ENCODE assay signal across 25 cellular contexts in genomic region chr11:102653744-102654291, GRCh38. TPM values are rescaled to one million over a fixed set of nuclear protein-coding genes. Genes with fewer than 3 reads are reported as not detected.
DNase-seq lines count a peak whose midpoint lies in the region; ATAC-seq and TF ChIP-seq lines count a peak whose summit lies in the region.
"Had no signal": no experiment of that assay in that cellular context is flagged by ENCODE, and none has a peak within 500 bp of the region (broad histone marks: within the 10 kb centered on the region; RNA-seq: fewer than 3 reads in every experiment).

No MANE protein-coding gene starts in this region.

- no peak for ATAC-seq in SK-N-SH treated with all-trans-retinoic acid at 6 μM for 48 hours
- peak; percentile 60 for ATAC-seq in foreskin keratinocyte
- ATAC-seq: Right ventricle myocardium inferior, T-cell had no signal

- intact Hi-C loops in ascending aorta (cut with DNase I) = no loop called here

- no peak overlapping the region for H2AFZ ChIP-seq in SK-N-SH (ENCODE audit: low read depth)

- no peaks in the 10 kb centered on the region for H3F3A ChIP-seq in SK-N-SH (replicated peaks; ENCODE audit: insufficient read depth)

- no peak overlapping the region for H3K27ac ChIP-seq in SK-N-SH (ENCODE audit: low read depth in 2 of 2, low read length in 1 of 2)
- H3K27ac ChIP-seq in foreskin keratinocyte = no peak overlapping the region
- H3K27ac ChIP-seq in ascending aorta = no peak overlapping the region
- H3K27ac ChIP-seq: neutrophil, tibial artery had no signal

- no peaks in the 10 kb centered on the region for H3K79me2 ChIP-seq in SK-N-SH (ENCODE audit: insufficient read depth)

- 15% methylated on average over 15 of the region's 16 CpGs for WGBS in SK-N-SH (ENCODE audit: low lambda C conversion rate)

- H3K27me3 ChIP-seq in SK-N-SH (ENCODE audit: insufficient read depth) = no peaks in the 10 kb centered on the region
- peaks cover 34% of the 10 kb centered on the region for H3K27me3 ChIP-seq in foreskin keratinocyte
- H3K27me3 ChIP-seq in ascending aorta = no peaks in the 10 kb centered on the region
- H3K27me3 ChIP-seq: tibial artery had no signal

- no peak overlapping the region for H3K4me2 ChIP-seq in SK-N-SH

- no peak overlapping the region for H3K9ac ChIP-seq in SK-N-SH

- TF ChIP-seq CTCF in SK-N-SH (IDR thresholded peaks at IDR 0.05) (no peak), foreskin keratinocyte (conservative IDR thresholded peaks at IDR 0.05) (no peak), ascending aorta (IDR thresholded peaks at IDR 0.05) (no peak)

- H3K4me3 ChIP-seq in SK-N-SH (ENCODE audit: low read depth in 2 of 2, low read length in 1 of 2) = no peak overlapping the region
- H3K4me3 ChIP-seq in ascending aorta = no peak overlapping the region
- H3K4me3 ChIP-seq: tibial artery had no signal

- TF ChIP-seq EP300 in SK-N-SH (IDR thresholded peaks at IDR 0.05; ENCODE audit: borderline replicate concordance in 1 of 2, low read depth in 1 of 2, low read length in 1 of 2) = no peak

- no peaks in the 10 kb centered on the region for H4K20me1 ChIP-seq in SK-N-SH (ENCODE audit: insufficient read depth)

- H3K4me1 ChIP-seq in SK-N-SH (ENCODE audit: control insufficient read depth in 1 of 2, insufficient read depth in 2 of 2, low read depth in 1 of 2, low read length in 1 of 2) = no peaks in the 10 kb centered on the region
- no peaks in the 10 kb centered on the region for H3K4me1 ChIP-seq in foreskin keratinocyte
- no peaks in the 10 kb centered on the region for H3K4me1 ChIP-seq in ascending aorta
- H3K4me1 ChIP-seq: tibial artery had no signal

- POLR2A ChIA-PET in SK-N-SH (lab: Yijun Ruan, JAX) (no interaction called here), HEK293T (lab: Yijun Ruan, JAX) (no interaction called here)

- TF ChIP-seq RAD21 in SK-N-SH (IDR thresholded peaks at IDR 0.05; ENCODE audit: low read length) = no peak

- DNase-seq in SK-N-SH (no peak), HEK293T (ENCODE audit: extremely low spot score) (no peak), amniotic epithelial cell (ENCODE audit: low read depth) (peak; percentile 8), foreskin keratinocyte (peak in 1 of 2 donors; percentile 11), DMS 273 treated with DMSO at 0.1 percent for 48 hours (lab: John Stamatoyannopoulos, UW) (no peak), NCI-H1694 treated with DMSO at 0.1 percent for 48 hours (lab: John Stamatoyannopoulos, UW) (no peak), ascending aorta (ENCODE audit: low spot score in 2 of 2) (no peak)
- DNase-seq: 8988T; Calu3; NCI-H2029 treated with DMSO at 0.1 percent for 48 hours; NCI-H446 treated with DMSO at 0.1 percent for 48 hours; retina; stimulated activated naive CD4-positive, alpha-beta T cell; T-cell; tibial artery had no signal

- CTCF ChIA-PET in SK-N-SH (lab: Yijun Ruan, JAX) (interaction anchor here (2.1 kb wide), 1 partner anchor 12 kb away, joined by 9 read pairs; no protein-coding TSS in a partner anchor), HEK293T (lab: Yijun Ruan, JAX) (no interaction called here)

- no peaks in the 10 kb centered on the region for H3K9me2 ChIP-seq in SK-N-SH

- H3K36me3 ChIP-seq in SK-N-SH (replicated peaks in 1 of 2; ENCODE audit: control insufficient read depth in 1 of 2, insufficient read depth in 2 of 2, low read length in 1 of 2) (no peaks in the 10 kb centered on the region), ascending aorta (no peaks in the 10 kb centered on the region)
- H3K36me3 ChIP-seq: neutrophil, tibial artery had no signal

- H3K9me3 ChIP-seq in SK-N-SH (0 out of 2 replicates have a peak, but pooled peaks cover 4% of the 10 kb centered on the region), ascending aorta (no peaks in the 10 kb centered on the region)
- H3K9me3 ChIP-seq: neutrophil, tibial artery had no signal

TF ChIP-seq in SK-N-SH, 30 proteins besides CTCF, POLR2A, EP300 and RAD21:
- TF ChIP-seq EZH2phosphoT487 (IDR thresholded peaks at IDR 0.05; ENCODE audit: borderline replicate concordance, low read depth) (no peak), PBX3 (IDR thresholded peaks at IDR 0.05) (peak; percentile 38; the same call in 1 of the 2 replicates)

TF ChIP-seq in SK-N-SH treated with all-trans-retinoic acid at 6 μM for 48 hours, 23 proteins besides CTCF, POLR2A, EP300 and RAD21 (continues in another document):
- TF ChIP-seq PPARA (CRISPR knock-in tag; IDR thresholded peaks at IDR 0.05; ENCODE audit: borderline replicate concordance) = no peak
- no peak for TF ChIP-seq BACH2 (CRISPR knock-in tag; IDR thresholded peaks at IDR 0.05; ENCODE audit: borderline replicate concordance)
- no peak for TF ChIP-seq SNAI2 (CRISPR knock-in tag; IDR thresholded peaks at IDR 0.05)
- no peak for TF ChIP-seq TSHZ2 (CRISPR knock-in tag; IDR thresholded peaks at IDR 0.05)
- no peak for TF ChIP-seq ZNF565 (CRISPR knock-in tag; conservative IDR thresholded peaks at IDR 0.05; ENCODE audit: low read depth)
- TF ChIP-seq CSDC2 (CRISPR knock-in tag; IDR thresholded peaks at IDR 0.05) = no peak
- no peak for TF ChIP-seq TOX (CRISPR knock-in tag; IDR thresholded peaks at IDR 0.05; ENCODE audit: borderline replicate concordance)

TF ChIP-seq in HEK293T, 16 proteins besides CTCF, POLR2A, EP300 and RAD21:
- peak; percentile 93 for TF ChIP-seq PKNOX1 (IDR thresholded peaks at IDR 0.05)
- TF ChIP-seq ZNF384 (IDR thresholded peaks at IDR 0.05) = no peak
- TF ChIP-seq LEF1 (IDR thresholded peaks at IDR 0.05; ENCODE audit: borderline replicate concordance) = 0 out of 2 replicates have a peak, but pooled peaks have one; percentile 18
- TF ChIP-seq SUZ12 (IDR thresholded peaks at IDR 0.05) = no peak
- no peak for TF ChIP-seq TARDBP (IDR thresholded peaks at IDR 0.05)
- no peak for TF ChIP-seq CTBP1 (IDR thresholded peaks at IDR 0.05; ENCODE audit: borderline replicate concordance)
- no peak for TF ChIP-seq SP1 (IDR thresholded peaks at IDR 0.05)
- TF ChIP-seq FOXM1 (IDR thresholded peaks at IDR 0.05; ENCODE audit: borderline replicate concordance) = no peak
- TF ChIP-seq FOXA1 (IDR thresholded peaks at IDR 0.05) = no peak
- TF ChIP-seq NFRKB (IDR thresholded peaks at IDR 0.05) = no peak
- no peak for TF ChIP-seq ARNT (IDR thresholded peaks at IDR 0.05)
- peak; percentile 61; the same call in 1 of the 2 replicates for TF ChIP-seq L3MBTL2 (conservative IDR thresholded peaks at IDR 0.05)
- TF ChIP-seq FOXK2 (IDR thresholded peaks at IDR 0.05) = no peak

RNA-seq across cellular contexts. Expression of gene MMP20, which starts 28.7 kb away (rescaled TPM):
- polyA plus RNA-seq in SK-N-SH (2012; rRNA removed) = not detected in 2 replicates
- polyA plus RNA-seq in SK-N-SH (2012; cell fraction: cytosol; rRNA removed) = not detected in 2 replicates
- not detected in 2 replicates for polyA plus RNA-seq in SK-N-SH (2012; cell fraction: nucleus; rRNA removed)
- total RNA-seq in foreskin keratinocyte = not detected in 2 replicates
- not detected in 2 replicates for polyA plus RNA-seq in foreskin keratinocyte
- not detected for total RNA-seq in ascending aorta
- total RNA-seq: activated CD8-positive, alpha-beta memory T cell treated with anti-CD3 and anti-CD28 coated beads for 36 hours; activated T-helper 2 cell treated with anti-CD3 and anti-CD28 coated beads, Interferon-gamma antibody, Interleukin-2, Interleukin-4, amounts not matched to agents 10 μg/mL and 5 μg/mL and 100 μg/mL, durations not matched to agents 14 hours and 24 hours and 36 hours; Calu3; cerebellum; G401; Right ventricle myocardium inferior; T-cell had no signal
- polyA plus RNA-seq: adipose tissue, BJ had no signal

RNA-seq across cellular contexts. Expression of gene MMP27, which starts 51.8 kb away (rescaled TPM):
- polyA plus RNA-seq in SK-N-SH (2012; rRNA removed) (not detected in 2 replicates), foreskin keratinocyte (not detected in 2 replicates)
- 0.01 TPM in 2 replicates for polyA plus RNA-seq in SK-N-SH (2012; cell fraction: cytosol; rRNA removed)
- polyA plus RNA-seq in SK-N-SH (2012; cell fraction: nucleus; rRNA removed) = 0.02 TPM in 1 of 2 replicates, not detected in the other
- total RNA-seq in foreskin keratinocyte (not detected in 2 replicates), ascending aorta (not detected)
- total RNA-seq: activated CD8-positive, alpha-beta memory T cell treated with anti-CD3 and anti-CD28 coated beads for 36 hours; activated T-helper 2 cell treated with anti-CD3 and anti-CD28 coated beads, Interferon-gamma antibody, Interleukin-2, Interleukin-4, amounts not matched to agents 10 μg/mL and 5 μg/mL and 100 μg/mL, durations not matched to agents 14 hours and 24 hours and 36 hours; Calu3; cerebellum; G401; mucosa of gallbladder; Right ventricle myocardium inferior; T-cell had no signal
- polyA plus RNA-seq: BJ had no signal
